1 cellular context compared by ENCODE assay signal in genomic region chr1:39954261-39954869, GRCh38.
A peak's percentile ranks its signal among the peaks of the same experiment; 100 is the strongest.
TF ChIP-seq lines count a peak whose summit lies in the region.

No MANE protein-coding gene starts in this region.

TF ChIP-seq in K562, 482 proteins besides CTCF, POLR2A, EP300 and RAD21:
- no peak for TF ChIP-seq HMG20B (CRISPR knock-in tag; IDR thresholded peaks at IDR 0.05)
- TF ChIP-seq ZNF655 (CRISPR knock-in tag; IDR thresholded peaks at IDR 0.05) = no peak
- TF ChIP-seq IFI16 (CRISPR knock-in tag; IDR thresholded peaks at IDR 0.05) = no peak
- no peak for TF ChIP-seq SIN3B (IDR thresholded peaks at IDR 0.05; ENCODE audit: low read depth)
- TF ChIP-seq BRD4 (IDR thresholded peaks at IDR 0.05) = no peak
- TF ChIP-seq THRAP3 (IDR thresholded peaks at IDR 0.05; ENCODE audit: borderline replicate concordance) = no peak
- 0 out of 2 replicates have a peak, but pooled peaks have one; percentile 4 for TF ChIP-seq ZFX (CRISPR knock-in tag; IDR thresholded peaks at IDR 0.05)
TF ChIP-seq in K562: peak in this region for 1.
